13 cellular contexts compared by ENCODE assay signal in the genomic region with DNA sequence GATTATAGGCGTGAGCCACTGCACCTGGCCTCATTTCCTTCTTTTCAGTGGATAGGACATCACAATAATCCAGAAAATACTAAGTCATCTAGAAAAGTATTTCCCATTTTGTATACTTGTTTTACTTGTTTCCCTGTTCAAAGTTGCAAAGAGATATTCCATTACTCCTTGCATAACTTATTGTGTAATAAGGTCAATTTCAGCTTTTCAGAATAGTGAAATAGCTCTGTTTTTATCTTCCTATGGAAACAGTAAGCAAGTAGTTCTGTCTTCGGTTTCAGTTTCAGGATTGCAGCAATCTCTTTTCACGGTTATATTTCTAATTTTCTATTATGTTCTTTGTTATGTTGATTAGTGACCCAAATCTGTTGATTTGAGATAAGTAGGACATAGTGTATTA. TPM values are rescaled to one million over a fixed set of nuclear protein-coding genes. Genes with fewer than 3 reads are reported as not detected.
DNase-seq lines count a peak whose midpoint lies in the region; ATAC-seq and TF ChIP-seq lines count a peak whose summit lies in the region.
"Had no signal": no experiment of that assay in that cellular context is flagged by ENCODE, and none has a peak within 500 bp of the region (broad histone marks: within the 10 kb centered on the region; RNA-seq: fewer than 3 reads in every experiment).

No MANE protein-coding gene starts in this region.

- H3K4me3 ChIP-seq in NB4 (ENCODE audit: low read depth, low read length) (no peak overlapping the region), fibroblast of villous mesenchyme (ENCODE audit: low read depth, low read length) (no peak overlapping the region)
- H3K4me3 ChIP-seq: heart right ventricle had no signal

- no peak for TF ChIP-seq POLR2A in NB4 (IDR thresholded peaks at IDR 0.05; ENCODE audit: extremely low read depth, insufficient read length)

- TF ChIP-seq CTCF in NB4 (IDR thresholded peaks at IDR 0.05; ENCODE audit: low read depth, low read length) (no peak), fibroblast of villous mesenchyme (IDR thresholded peaks at IDR 0.05; ENCODE audit: insufficient read depth, low read depth, low read length) (no peak)

- peak; percentile 87 to 89 for DNase-seq in AML-193 (lab: John Stamatoyannopoulos, UW)
- DNase-seq in NB4 (ENCODE audit: low read depth): peak; percentile 34
- DNase-seq in fibroblast of villous mesenchyme (ENCODE audit: low read depth): peak; percentile 76
- DNase-seq in superior temporal gyrus (ENCODE audit: extremely low spot score): no peak
- no peak for DNase-seq in SHP77 (lab: John Stamatoyannopoulos, UW)
- no peak for DNase-seq in DMS114 treated with DMSO at 0.1 percent for 48 hours (lab: John Stamatoyannopoulos, UW; ENCODE audit: unreplicated experiment)
- DNase-seq in NCI-H2171 (lab: John Stamatoyannopoulos, UW): no peak
- DNase-seq: CD8-positive, alpha-beta T cell; cerebellar nuclear complex; heart right ventricle; substantia nigra had no signal

- ATAC-seq in GM19351 (IDR thresholded peaks at IDR 0.05; ENCODE audit: unreplicated experiment): peak; percentile 30
- ATAC-seq: CD8-positive, alpha-beta T cell; SK-N-SH treated with all-trans-retinoic acid at 6 μM for 48 hours had no signal

RNA-seq across cellular contexts. Expression of gene STX11, which starts 6.0 kb away (rescaled TPM):
- total RNA-seq in fibroblast of villous mesenchyme: 0.97 and 2.2 TPM in 2 replicates

Comparison
In these comparisons a context has a peak if more than half of its experiments do, and no peak if none do; other contexts are left out.
1. DNase-seq: peak in AML-193 (2 of 2), NB4 (single experiment) and fibroblast of villous mesenchyme (single experiment); none in superior temporal gyrus (single experiment), SHP77 (0 of 2), DMS114 treated with DMSO at 0.1 percent for 48 hours (single experiment) and NCI-H2171 (single experiment).